28 cellular contexts compared by ENCODE assay signal in genomic region chr2:64237266-64237665, GRCh38.
"Had no signal": no experiment of that assay in that cellular context is flagged by ENCODE, and none has a peak within 500 bp of the region (broad histone marks: within the 10 kb centered on the region; RNA-seq: fewer than 3 reads in every experiment).

No MANE protein-coding gene starts in this region.

- H3K36me3 Mint-ChIP-seq: immature natural killer cell, naive B cell, neural progenitor cell had no signal

- H3K27me3 ChIP-seq: dorsolateral prefrontal cortex, foreskin keratinocyte, gastroesophageal sphincter, heart right ventricle, neural progenitor cell, sigmoid colon, tibial nerve, upper lobe of left lung had no signal

- H3K27ac Mint-ChIP-seq: immature natural killer cell; natural killer cell treated with Interleukin-12 subunit alpha and Interleukin-12 subunit beta and Interleukin-15 and Interleukin-18, amount 100 ng/mL, for 72 hours; neural progenitor cell; stimulated activated memory B cell treated with anti-CD40 and anti-IgM and Interleukin-4, amounts not matched to agents 10 μg/mL and 1 μg/mL and 100 μg/mL, for 72 hours had no signal

- H3K4me2 ChIP-seq: neural progenitor cell had no signal

- H3K27me3 Mint-ChIP-seq: naive B cell; stimulated activated memory B cell treated with anti-CD40 and anti-IgM and Interleukin-4, amounts not matched to agents 10 μg/mL and 1 μg/mL and 100 μg/mL, for 72 hours had no signal

- FAIRE-seq: bronchial epithelial cell, urothelium cell line had no signal

- H3K4me1 Mint-ChIP-seq: immature natural killer cell; neural progenitor cell; stimulated activated memory B cell treated with anti-CD40 and anti-IgM and Interleukin-4, amounts not matched to agents 10 μg/mL and 1 μg/mL and 100 μg/mL, for 72 hours had no signal

- H3K4me3 ChIP-seq: coronary artery, dorsolateral prefrontal cortex, gastroesophageal sphincter, heart right ventricle, neural progenitor cell, prostate gland, sigmoid colon, thoracic aorta, tibial nerve, upper lobe of left lung had no signal

- DNase-seq: central memory CD4-positive, alpha-beta T cell; dorsolateral prefrontal cortex; effector CD4-positive, alpha-beta T cell; foreskin keratinocyte; hippocampal formation; immature natural killer cell; islet precursor cell; mammary epithelial cell; naive B cell; nucleus accumbens; right cardiac atrium; sigmoid colon; stimulated activated CD4-positive, alpha-beta T cell treated with anti-CD3 and anti-CD28 coated beads, Interleukin-4, amount 100 ng/mL, for 4 hours; stimulated activated naive CD8-positive, alpha-beta T cell treated with anti-CD3 and anti-CD28 coated beads, Interleukin-15, Interleukin-2, amounts not matched to agents 100 U/mL and 50 U/mL, for 24 hours; upper lobe of left lung had no signal

- H3K36me3 ChIP-seq: gastroesophageal sphincter, heart right ventricle, neural progenitor cell, prostate gland, sigmoid colon, thoracic aorta, tibial nerve, upper lobe of left lung had no signal

- H3K9ac ChIP-seq: neural progenitor cell had no signal

- H3K27ac ChIP-seq: coronary artery, dorsolateral prefrontal cortex, epithelial cell of prostate, foreskin keratinocyte, neural progenitor cell, prostate gland, sigmoid colon, thoracic aorta, tibial nerve, upper lobe of left lung had no signal

- H3K9me3 ChIP-seq: gastroesophageal sphincter, heart right ventricle, prostate gland, sigmoid colon, thoracic aorta, tibial nerve, upper lobe of left lung had no signal

- H3K4me3 Mint-ChIP-seq: immature natural killer cell; naive B cell; natural killer cell treated with Interleukin-12 subunit alpha and Interleukin-12 subunit beta and Interleukin-15 and Interleukin-18, amount 100 ng/mL, for 72 hours; neural progenitor cell; stimulated activated memory B cell treated with anti-CD40 and anti-IgM and Interleukin-4, amounts not matched to agents 10 μg/mL and 1 μg/mL and 100 μg/mL, for 72 hours had no signal

- H2AFZ ChIP-seq: neural progenitor cell had no signal

- ATAC-seq: esophagus mucosa; foreskin keratinocyte; gastroesophageal sphincter; natural killer cell treated with Interleukin-12 subunit alpha and Interleukin-12 subunit beta and Interleukin-15 and Interleukin-18, amount 100 ng/mL, for 72 hours; stimulated activated memory B cell treated with anti-CD40 and anti-IgM and Interleukin-4, amounts not matched to agents 10 μg/mL and 1 μg/mL and 100 μg/mL, for 72 hours; stimulated activated naive CD8-positive, alpha-beta T cell treated with anti-CD3 and anti-CD28 coated beads, Interleukin-15, Interleukin-2, amounts not matched to agents 100 U/mL and 50 U/mL, for 24 hours had no signal

- H3K4me1 ChIP-seq: neural progenitor cell, prostate gland, upper lobe of left lung had no signal

- H3K9me3 Mint-ChIP-seq: immature natural killer cell; natural killer cell treated with Interleukin-12 subunit alpha and Interleukin-12 subunit beta and Interleukin-15 and Interleukin-18, amount 100 ng/mL, for 72 hours had no signal
